In genomic region chr11:21323617-21324016, GRCh38 we compare ENCODE assay signal across 27 cellular contexts.
DNase-seq lines count a peak whose midpoint lies in the region; ATAC-seq, FAIRE-seq and TF ChIP-seq lines count a peak whose summit lies in the region.
"Had no signal": no experiment of that assay in that cellular context is flagged by ENCODE, and none has a peak within 500 bp of the region (broad histone marks: within the 10 kb centered on the region; RNA-seq: fewer than 3 reads in every experiment).

No MANE protein-coding gene starts in this region.

- H3K4me1 Mint-ChIP-seq in endodermal cell: no peaks in the 10 kb centered on the region
- H3K4me1 Mint-ChIP-seq: activated CD4-positive, alpha-beta memory T cell treated with anti-CD3 and anti-CD28 coated beads, Interleukin-2, amount 10 ng/mL, durations not matched to agents 7 days and 5 days; memory B cell; naive B cell; stimulated activated effector memory CD8-positive, alpha-beta T cell treated with anti-CD3 and anti-CD28 coated beads, Interleukin-12 subunit alpha, Interleukin-12 subunit beta, amount 100 ng/mL, for 72 hours had no signal

- TF ChIP-seq CTCF in endodermal cell (conservative IDR thresholded peaks at IDR 0.05): peak; percentile 76
- peak; percentile 41 for TF ChIP-seq CTCF in neural cell (IDR thresholded peaks at IDR 0.05; ENCODE audit: poor library complexity, severe bottlenecking)
- no peak for TF ChIP-seq CTCF in pancreas (IDR thresholded peaks at IDR 0.05)

- H3K9ac ChIP-seq in Karpas-422 (ENCODE audit: low read length) (no peak overlapping the region), endodermal cell (ENCODE audit: extremely low read depth, low read length, poor library complexity, severe bottlenecking) (no peak overlapping the region), neural cell (ENCODE audit: low read length) (no peak overlapping the region)

- H3K79me2 ChIP-seq in Karpas-422 (ENCODE audit: low read length): no peaks in the 10 kb centered on the region
- no peaks in the 10 kb centered on the region for H3K79me2 ChIP-seq in neural cell (replicated peaks; ENCODE audit: insufficient read depth, low read length)

- FAIRE-seq in pancreas (lab: Jason Lieb, UNC): no peak
- FAIRE-seq: A549, endothelial cell of umbilical vein, GM18507 had no signal

- H3K27ac ChIP-seq in Karpas-422 (ENCODE audit: low read length) (no peak overlapping the region), endodermal cell (ENCODE audit: low read depth, low read length) (no peak overlapping the region), neural cell (ENCODE audit: low read length) (no peak overlapping the region), pancreas (no peak overlapping the region)
- H3K27ac ChIP-seq: A549, SJSA1, testis had no signal

- no peaks in the 10 kb centered on the region for H3F3A ChIP-seq in neural cell (ENCODE audit: insufficient read depth, low read length, poor library complexity, severe bottlenecking)

- H2AFZ ChIP-seq in Karpas-422 (ENCODE audit: low read length) (no peak overlapping the region), neural cell (ENCODE audit: low read depth, low read length) (no peak overlapping the region)

- DNase-seq in NCI-H146 (lab: John Stamatoyannopoulos, UW) (peak; percentile 25), NCI-H146 treated with DMSO at 0.1 percent for 48 hours (lab: John Stamatoyannopoulos, UW; ENCODE audit: unreplicated experiment) (no peak), Karpas-422 (peak; percentile 48), endodermal cell (no peak), pancreas (no peak), middle frontal gyrus (ENCODE audit: extremely low spot score, low spot score) (no peak), foreskin melanocyte (no peak)
- DNase-seq: activated CD4-positive, alpha-beta memory T cell treated with anti-CD3 and anti-CD28 coated beads, Interleukin-2, amount 10 ng/mL, durations not matched to agents 7 days and 5 days; activated CD4-positive, CD25-positive, alpha-beta regulatory T cell; activated gamma-delta T cell treated with Interleukin-2 at 50 U/mL for 16 hours; amniotic stem cell; C1 segment of cervical spinal cord; dermis blood vessel endothelial cell; naive B cell; NCI-H1105; NCI-H2171 treated with DMSO at 0.1 percent for 48 hours; testis had no signal

- H3K27me3 Mint-ChIP-seq in endodermal cell (ENCODE audit: insufficient read depth): no peaks in the 10 kb centered on the region
- H3K27me3 Mint-ChIP-seq: activated CD4-positive, alpha-beta memory T cell treated with anti-CD3 and anti-CD28 coated beads, Interleukin-2, amount 10 ng/mL, durations not matched to agents 7 days and 5 days; memory B cell; naive B cell; progenitor cell of endocrine pancreas had no signal

- no peak for TF ChIP-seq EP300 in neural cell (conservative IDR thresholded peaks at IDR 0.05; ENCODE audit: poor library complexity, severe bottlenecking)

- H3K27me3 ChIP-seq in Karpas-422 (ENCODE audit: low read length) (no peaks in the 10 kb centered on the region; the same call in 1 of the 2 replicates), endodermal cell (ENCODE audit: control insufficient read depth, insufficient read depth, low read length, poor library complexity, severe bottlenecking) (no peaks in the 10 kb centered on the region), neural cell (ENCODE audit: insufficient read depth, low read depth, low read length) (no peaks in the 10 kb centered on the region), pancreas (no peaks in the 10 kb centered on the region)
- H3K27me3 ChIP-seq: SJSA1, testis had no signal

- no peaks in the 10 kb centered on the region for H3K9me2 ChIP-seq in Karpas-422 (replicated peaks; ENCODE audit: insufficient read depth, low read length)
- H3K9me2 ChIP-seq in neural cell (ENCODE audit: insufficient read depth, low read length): no peaks in the 10 kb centered on the region

- H3K4me3 ChIP-seq in Karpas-422 (ENCODE audit: low read length) (no peak overlapping the region), endodermal cell (ENCODE audit: low read length) (no peak overlapping the region), neural cell (ENCODE audit: low read length) (no peak overlapping the region), pancreas (no peak overlapping the region)
- H3K4me3 ChIP-seq: A549, SJSA1, testis had no signal

- H3K36me3 Mint-ChIP-seq in endodermal cell (ENCODE audit: low read depth): peaks cover 3% of the 10 kb centered on the region
- H3K36me3 Mint-ChIP-seq: memory B cell; naive B cell; stimulated activated effector memory CD8-positive, alpha-beta T cell treated with anti-CD3 and anti-CD28 coated beads, Interleukin-12 subunit alpha, Interleukin-12 subunit beta, amount 100 ng/mL, for 72 hours had no signal

- H3K4me3 Mint-ChIP-seq in endodermal cell: no peak overlapping the region
- H3K4me3 Mint-ChIP-seq: activated CD4-positive, alpha-beta memory T cell treated with anti-CD3 and anti-CD28 coated beads, Interleukin-2, amount 10 ng/mL, durations not matched to agents 7 days and 5 days; memory B cell; naive B cell; stimulated activated effector memory CD8-positive, alpha-beta T cell treated with anti-CD3 and anti-CD28 coated beads, Interleukin-12 subunit alpha, Interleukin-12 subunit beta, amount 100 ng/mL, for 72 hours had no signal

- no peak overlapping the region for H3K27ac Mint-ChIP-seq in endodermal cell
- H3K27ac Mint-ChIP-seq: activated CD4-positive, alpha-beta memory T cell treated with anti-CD3 and anti-CD28 coated beads, Interleukin-2, amount 10 ng/mL, durations not matched to agents 7 days and 5 days; memory B cell; naive B cell; progenitor cell of endocrine pancreas; stimulated activated effector memory CD8-positive, alpha-beta T cell treated with anti-CD3 and anti-CD28 coated beads, Interleukin-12 subunit alpha, Interleukin-12 subunit beta, amount 100 ng/mL, for 72 hours had no signal

- peak; percentile 57 for TF ChIP-seq RAD21 in neural cell (conservative IDR thresholded peaks at IDR 0.05)

- no peak for ATAC-seq in pancreas
- ATAC-seq: A549; HCT116; Panc1; stimulated activated effector memory CD8-positive, alpha-beta T cell treated with anti-CD3 and anti-CD28 coated beads, Interleukin-12 subunit alpha, Interleukin-12 subunit beta, amount 100 ng/mL, for 72 hours had no signal

- H3K9me3 ChIP-seq in Karpas-422 (ENCODE audit: low read length) (no peaks in the 10 kb centered on the region), endodermal cell (ENCODE audit: control insufficient read depth, low read length) (peaks cover 12% of the 10 kb centered on the region), neural cell (ENCODE audit: low read length) (no peaks in the 10 kb centered on the region), pancreas (no peaks in the 10 kb centered on the region)
- H3K9me3 ChIP-seq: A549, SJSA1, testis had no signal

- H4K20me1 ChIP-seq in Karpas-422 (ENCODE audit: insufficient read depth, low read depth, low read length) (no peaks in the 10 kb centered on the region), neural cell (ENCODE audit: insufficient read depth) (no peaks in the 10 kb centered on the region)

- no peaks in the 10 kb centered on the region for H3K4me1 ChIP-seq in Karpas-422 (ENCODE audit: low read length)
- no peaks in the 10 kb centered on the region for H3K4me1 ChIP-seq in endodermal cell (ENCODE audit: control insufficient read depth, insufficient read depth, low read length)
- no peaks in the 10 kb centered on the region for H3K4me1 ChIP-seq in pancreas
- H3K4me1 ChIP-seq: A549, SJSA1, testis had no signal

- H3K36me3 ChIP-seq in Karpas-422 (ENCODE audit: insufficient read depth, low read length): no peaks in the 10 kb centered on the region
- H3K36me3 ChIP-seq in endodermal cell (ENCODE audit: control insufficient read depth, insufficient read depth, low read length): no peaks in the 10 kb centered on the region
- no peaks in the 10 kb centered on the region for H3K36me3 ChIP-seq in neural cell (ENCODE audit: insufficient read depth, low read length)
- H3K36me3 ChIP-seq in pancreas: no peaks in the 10 kb centered on the region
- H3K36me3 ChIP-seq: SJSA1 had no signal

- H3K9me3 Mint-ChIP-seq in endodermal cell: peaks cover 16% of the 10 kb centered on the region

- intact Hi-C loops in pancreas (cut with DNase I): no loop called here

- no peak overlapping the region for H3K4me2 ChIP-seq in Karpas-422 (ENCODE audit: low read depth, low read length, poor library complexity, severe bottlenecking)
- H3K4me2 ChIP-seq in neural cell (ENCODE audit: low read length): no peak overlapping the region
- H3K4me2 ChIP-seq: A549 had no signal

- 78% methylated on average over 2 of the region's 2 CpGs; no CpG with 5 or more reads in 1 of the 2 experiments for WGBS in endodermal cell (ENCODE audit: insufficient coverage in 1 of 2, insufficient read length in 1 of 2), 2 experiments
- WGBS in pancreas, 2 donors: 67 to 84% methylated on average over 2 of the region's 2 CpGs

TF ChIP-seq in neural cell, 6 proteins besides CTCF, POLR2A, EP300 and RAD21:
- TF ChIP-seq MXI1 (conservative IDR thresholded peaks at IDR 0.05; ENCODE audit: poor library complexity, severe bottlenecking) (no peak), SMC3 (conservative IDR thresholded peaks at IDR 0.05; ENCODE audit: poor library complexity) (peak; percentile 57)
TF ChIP-seq in neural cell: peak in this region for 1.

Comparison
In these comparisons a context has a peak if more than half of its experiments do, and no peak if none do; other contexts are left out.
1. DNase-seq: peak in NCI-H146 (single experiment) and Karpas-422 (single experiment); none in NCI-H146 treated with DMSO at 0.1 percent for 48 hours (single experiment), endodermal cell (single experiment), pancreas (0 of 6), middle frontal gyrus (single experiment) and foreskin melanocyte (single experiment).
2. CTCF ChIP-seq: peak in endodermal cell (single experiment) and neural cell (single experiment); none in pancreas (0 of 4).